ENCODE assay signal across 19 cellular contexts in the genomic region with DNA sequence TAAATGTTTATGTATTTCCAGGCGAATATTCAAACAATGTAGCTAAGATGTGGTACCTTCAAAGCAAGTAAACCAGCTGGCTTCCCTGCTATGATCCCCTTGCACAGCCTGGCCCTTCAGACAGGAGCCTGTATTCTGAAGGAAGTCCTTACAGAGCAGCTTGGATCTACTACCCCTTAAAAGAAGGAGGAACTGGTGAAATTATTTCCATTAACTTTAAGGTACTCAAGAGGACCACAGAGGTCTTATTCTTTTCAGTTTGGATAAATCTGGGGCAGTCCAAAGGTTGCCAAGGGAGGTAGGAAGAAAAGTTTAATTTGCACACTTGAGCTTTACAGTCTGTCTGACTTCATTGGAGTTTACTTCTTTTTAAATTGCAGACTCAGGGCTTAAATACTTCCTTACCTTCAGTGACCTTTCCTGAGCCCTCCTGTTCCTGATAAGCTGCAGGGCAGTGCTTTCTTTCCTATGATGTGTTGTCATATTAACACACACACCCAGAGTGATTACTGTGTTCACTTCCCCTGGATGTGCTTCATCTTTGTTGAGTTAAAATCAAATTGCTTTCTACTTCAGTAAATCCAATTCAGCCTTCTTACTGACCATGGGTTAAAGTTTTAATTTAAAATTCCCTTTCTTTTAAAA.
"Had no signal": no experiment of that assay in that cellular context is flagged by ENCODE, and none has a peak within 500 bp of the region (broad histone marks: within the 10 kb centered on the region; RNA-seq: fewer than 3 reads in every experiment).

No MANE protein-coding gene starts in this region.

- H3K4me3 ChIP-seq: breast epithelium, dorsolateral prefrontal cortex, esophagus muscularis mucosa, testis, upper lobe of right lung had no signal

- H3K27me3 Mint-ChIP-seq: activated CD4-positive, alpha-beta memory T cell treated with anti-CD3 and anti-CD28 coated beads, Interleukin-2, amount 10 ng/mL, durations not matched to agents 7 days and 5 days; activated CD4-positive, alpha-beta T cell treated with anti-CD3 and anti-CD28 coated beads for 36 hours; activated naive CD8-positive, alpha-beta T cell treated with anti-CD3 and anti-CD28 coated beads for 36 hours; stimulated activated naive CD8-positive, alpha-beta T cell treated with anti-CD3 and anti-CD28 coated beads, Interleukin-15, amount 100 ng/mL, for 72 hours had no signal

- H3K27me3 ChIP-seq: breast epithelium, dorsolateral prefrontal cortex, esophagus muscularis mucosa, testis, upper lobe of right lung had no signal

- DNase-seq: activated CD4-positive, alpha-beta memory T cell treated with anti-CD3 and anti-CD28 coated beads, Interleukin-2, amount 10 ng/mL, durations not matched to agents 7 days and 5 days; activated CD4-positive, alpha-beta T cell treated with anti-CD3 and anti-CD28 coated beads for 36 hours; activated CD8-positive, alpha-beta memory T cell treated with anti-CD3 and anti-CD28 coated beads, Interleukin-2, amount 50 U/mL, for 4 hours; activated gamma-delta T cell treated with Interleukin-2 at 50 U/mL for 16 hours; activated naive CD8-positive, alpha-beta T cell treated with anti-CD3 and anti-CD28 coated beads for 36 hours; activated T-cell treated with anti-CD3 and anti-CD28 coated beads, Interleukin-2, amount 50 U/mL, for 72 hours; aorta; dorsolateral prefrontal cortex; posterior cingulate gyrus; stimulated activated CD4-positive, alpha-beta T cell treated with anti-CD3 and anti-CD28 coated beads, Interleukin-15, amount 100 ng/mL, for 24 hours; stimulated activated CD4-positive, alpha-beta T cell treated with anti-CD3 and anti-CD28 coated beads, Interleukin-4, amount 100 ng/mL, for 24 hours; stimulated activated naive CD8-positive, alpha-beta T cell treated with anti-CD3 and anti-CD28 coated beads, Interleukin-15, amount 100 ng/mL, for 72 hours; testis; upper lobe of right lung had no signal

- H3K9me3 ChIP-seq: testis, upper lobe of right lung had no signal

- H3K4me1 ChIP-seq: breast epithelium, esophagus muscularis mucosa, upper lobe of right lung had no signal

- H3K36me3 ChIP-seq: breast epithelium, esophagus muscularis mucosa, upper lobe of right lung had no signal

- ATAC-seq: activated CD4-positive, alpha-beta T cell treated with anti-CD3 and anti-CD28 coated beads for 36 hours; activated T-cell treated with anti-CD3 and anti-CD28 coated beads, Interleukin-2, amount 50 U/mL, for 72 hours; left lobe of liver; stimulated activated naive CD8-positive, alpha-beta T cell treated with anti-CD3 and anti-CD28 coated beads, Interleukin-15, amount 100 ng/mL, for 72 hours; upper lobe of right lung had no signal

- H3K27ac Mint-ChIP-seq: activated CD4-positive, alpha-beta memory T cell treated with anti-CD3 and anti-CD28 coated beads, Interleukin-2, amount 10 ng/mL, durations not matched to agents 7 days and 5 days; activated CD4-positive, alpha-beta T cell treated with anti-CD3 and anti-CD28 coated beads for 36 hours; activated naive CD8-positive, alpha-beta T cell treated with anti-CD3 and anti-CD28 coated beads for 36 hours; activated T-cell treated with anti-CD3 and anti-CD28 coated beads, Interleukin-2, amount 50 U/mL, for 72 hours; memory B cell; stimulated activated naive CD8-positive, alpha-beta T cell treated with anti-CD3 and anti-CD28 coated beads, Interleukin-15, amount 100 ng/mL, for 72 hours had no signal

- H3K4me3 Mint-ChIP-seq: activated CD4-positive, alpha-beta memory T cell treated with anti-CD3 and anti-CD28 coated beads, Interleukin-2, amount 10 ng/mL, durations not matched to agents 7 days and 5 days; activated CD4-positive, alpha-beta T cell treated with anti-CD3 and anti-CD28 coated beads for 36 hours; activated naive CD8-positive, alpha-beta T cell treated with anti-CD3 and anti-CD28 coated beads for 36 hours; activated T-cell treated with anti-CD3 and anti-CD28 coated beads, Interleukin-2, amount 50 U/mL, for 72 hours; memory B cell; stimulated activated naive CD8-positive, alpha-beta T cell treated with anti-CD3 and anti-CD28 coated beads, Interleukin-15, amount 100 ng/mL, for 72 hours had no signal

- H3K27ac ChIP-seq: breast epithelium, dorsolateral prefrontal cortex, esophagus muscularis mucosa, testis, upper lobe of right lung, VCaP had no signal
